Comparison of ENCODE assay signal across 13 cellular contexts in genomic region chr15:88003928-88004327, GRCh38.
"Had no signal": no experiment of that assay in that cellular context is flagged by ENCODE, and none has a peak within 500 bp of the region (broad histone marks: within the 10 kb centered on the region; RNA-seq: fewer than 3 reads in every experiment).

No MANE protein-coding gene starts in this region.

- H3K36me3 Mint-ChIP-seq: activated CD4-positive, alpha-beta memory T cell treated with anti-CD3 and anti-CD28 coated beads for 36 hours; naive thymus-derived CD8-positive, alpha-beta T cell; stimulated activated memory B cell treated with anti-CD40 and anti-IgM and Interleukin-4, amounts not matched to agents 10 μg/mL and 1 μg/mL and 100 μg/mL, for 72 hours had no signal

- ATAC-seq: activated T-cell treated with anti-CD3 and anti-CD28 coated beads, Interleukin-2, amount 50 U/mL, for 72 hours; mucosa of descending colon; naive thymus-derived CD8-positive, alpha-beta T cell; right cardiac atrium; stimulated activated memory B cell treated with anti-CD40 and anti-IgM and Interleukin-4, amounts not matched to agents 10 μg/mL and 1 μg/mL and 100 μg/mL, for 72 hours had no signal

- H3K4me1 Mint-ChIP-seq: naive thymus-derived CD8-positive, alpha-beta T cell; stimulated activated memory B cell treated with anti-CD40 and anti-IgM and Interleukin-4, amounts not matched to agents 10 μg/mL and 1 μg/mL and 100 μg/mL, for 72 hours had no signal

- H3K4me3 Mint-ChIP-seq: activated CD4-positive, alpha-beta memory T cell treated with anti-CD3 and anti-CD28 coated beads for 36 hours; activated T-cell treated with anti-CD3 and anti-CD28 coated beads, Interleukin-2, amount 50 U/mL, for 72 hours; naive thymus-derived CD8-positive, alpha-beta T cell; stimulated activated memory B cell treated with anti-CD40 and anti-IgM and Interleukin-4, amounts not matched to agents 10 μg/mL and 1 μg/mL and 100 μg/mL, for 72 hours had no signal

- H3K27ac ChIP-seq: esophagus squamous epithelium had no signal

- H3K9me3 ChIP-seq: breast epithelium, esophagus squamous epithelium had no signal

- DNase-seq: activated CD4-positive, alpha-beta memory T cell treated with anti-CD3 and anti-CD28 coated beads for 36 hours; activated CD4-positive, CD25-positive, alpha-beta regulatory T cell treated with anti-CD3 and anti-CD28 coated beads, Interleukin-2, amount 50 U/mL, for 72 hours; activated naive CD4-positive, alpha-beta T cell; activated T-cell treated with anti-CD3 and anti-CD28 coated beads, Interleukin-2, amount 50 U/mL, for 72 hours; aorta; esophagus squamous epithelium; foreskin fibroblast; mucosa of descending colon; naive thymus-derived CD8-positive, alpha-beta T cell; right cardiac atrium had no signal

- H3K27me3 Mint-ChIP-seq: activated CD4-positive, alpha-beta memory T cell treated with anti-CD3 and anti-CD28 coated beads for 36 hours had no signal

- H3K9me3 Mint-ChIP-seq: activated CD4-positive, alpha-beta memory T cell treated with anti-CD3 and anti-CD28 coated beads for 36 hours; activated T-cell treated with anti-CD3 and anti-CD28 coated beads, Interleukin-2, amount 50 U/mL, for 72 hours; stimulated activated memory B cell treated with anti-CD40 and anti-IgM and Interleukin-4, amounts not matched to agents 10 μg/mL and 1 μg/mL and 100 μg/mL, for 72 hours had no signal

- H3K4me3 ChIP-seq: breast epithelium, esophagus squamous epithelium, mucosa of descending colon had no signal

- H3K36me3 ChIP-seq: breast epithelium, esophagus squamous epithelium had no signal

- H3K27me3 ChIP-seq: breast epithelium, esophagus squamous epithelium had no signal

- H3K27ac Mint-ChIP-seq: activated CD4-positive, alpha-beta memory T cell treated with anti-CD3 and anti-CD28 coated beads for 36 hours; activated T-cell treated with anti-CD3 and anti-CD28 coated beads, Interleukin-2, amount 50 U/mL, for 72 hours; naive thymus-derived CD8-positive, alpha-beta T cell; progenitor cell of endocrine pancreas; stimulated activated memory B cell treated with anti-CD40 and anti-IgM and Interleukin-4, amounts not matched to agents 10 μg/mL and 1 μg/mL and 100 μg/mL, for 72 hours had no signal
